28 cellular contexts compared by ENCODE assay signal in genomic region chr1:196074182-196074581, GRCh38.
"Had no signal": no experiment of that assay in that cellular context is flagged by ENCODE, and none has a peak within 500 bp of the region (broad histone marks: within the 10 kb centered on the region; RNA-seq: fewer than 3 reads in every experiment).

No MANE protein-coding gene starts in this region.

- H3K27ac ChIP-seq: colonic mucosa, coronary artery, dorsolateral prefrontal cortex, epithelial cell of prostate, esophagus muscularis mucosa, esophagus squamous epithelium, foreskin keratinocyte, gastrocnemius medialis, gastroesophageal sphincter, heart left ventricle, heart right ventricle had no signal

- H3K4me3 ChIP-seq: colonic mucosa, coronary artery, dorsolateral prefrontal cortex, esophagus muscularis mucosa, esophagus squamous epithelium, gastrocnemius medialis, gastroesophageal sphincter, heart left ventricle, heart right ventricle had no signal

- H3K36me3 ChIP-seq: colonic mucosa, esophagus muscularis mucosa, esophagus squamous epithelium, gastrocnemius medialis, gastroesophageal sphincter, heart left ventricle, heart right ventricle had no signal

- ATAC-seq: effector memory CD8-positive, alpha-beta T cell; esophagus mucosa; foreskin keratinocyte; gastrocnemius medialis; gastroesophageal sphincter; heart left ventricle; heart right ventricle had no signal

- DNase-seq: colonic mucosa; cortex of kidney; dermis blood vessel endothelial cell; dorsolateral prefrontal cortex; effector CD4-positive, alpha-beta T cell; effector CD8-positive, alpha-beta T cell; effector memory CD4-positive, alpha-beta T cell; effector memory CD8-positive, alpha-beta T cell; endodermal cell; erythroblast; esophagus squamous epithelium; foreskin fibroblast; foreskin keratinocyte; foreskin melanocyte; gastrocnemius medialis; glutamatergic neuron; head of caudate nucleus; heart left ventricle; heart right ventricle had no signal

- H3K9me3 ChIP-seq: colonic mucosa, esophagus muscularis mucosa, esophagus squamous epithelium, gastrocnemius medialis, gastroesophageal sphincter, heart left ventricle, heart right ventricle had no signal

- H3K27me3 ChIP-seq: colonic mucosa, dorsolateral prefrontal cortex, esophagus muscularis mucosa, esophagus squamous epithelium, foreskin keratinocyte, gastrocnemius medialis, gastroesophageal sphincter, heart left ventricle, heart right ventricle had no signal

- H3K4me1 ChIP-seq: colonic mucosa, esophagus muscularis mucosa, esophagus squamous epithelium, gastrocnemius medialis, gastroesophageal sphincter, heart left ventricle, heart right ventricle had no signal

- FAIRE-seq: colon, endometrium, endothelial cell of umbilical vein, frontal cortex had no signal
